ENCODE assay signal across 8 cellular contexts in the genomic region with DNA sequence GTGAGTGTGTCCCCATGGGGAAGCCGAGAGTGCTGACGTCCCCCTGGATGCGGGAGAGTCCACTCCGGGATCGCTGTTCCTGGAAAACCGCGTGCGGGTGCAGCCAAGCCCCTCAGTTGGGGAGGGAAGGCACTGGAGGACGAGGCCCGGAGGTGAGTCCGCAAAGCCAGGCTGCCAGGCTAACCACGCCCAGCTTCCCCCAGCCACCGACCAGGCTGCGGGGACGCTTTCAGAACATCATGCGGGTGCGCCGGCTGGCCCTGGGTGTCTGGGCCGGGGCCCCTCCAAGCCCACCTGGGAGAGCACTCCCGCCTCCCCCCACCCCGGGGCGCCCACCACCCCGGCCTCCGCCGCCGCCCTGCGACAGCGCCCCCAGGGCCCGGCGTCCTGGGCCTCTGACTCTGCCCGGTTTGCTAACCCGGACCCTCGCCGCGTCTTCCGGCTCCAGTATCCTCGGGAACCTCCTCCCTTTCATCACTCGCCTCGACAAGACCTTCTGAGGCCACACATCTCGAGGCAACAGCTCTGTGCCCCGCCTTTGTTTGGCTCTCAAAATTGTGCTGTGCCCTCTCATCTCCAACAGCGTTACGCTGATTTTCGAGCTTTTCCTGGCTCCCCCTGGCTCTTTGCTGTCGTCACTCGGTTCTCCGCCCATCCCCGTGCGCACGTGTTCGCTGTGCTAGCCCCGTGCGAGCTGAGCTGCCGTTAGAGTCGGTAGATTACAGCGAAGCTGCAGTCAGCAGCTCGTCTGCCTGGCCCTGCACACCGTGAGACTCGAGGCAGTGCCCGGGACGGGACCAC. TPM values are rescaled to one million over a fixed set of nuclear protein-coding genes. Genes with fewer than 3 reads are reported as not detected.
DNase-seq lines count a peak whose midpoint lies in the region; ATAC-seq and TF ChIP-seq lines count a peak whose summit lies in the region.

No MANE protein-coding gene starts in this region.

- peak; percentile 68 for ATAC-seq in mucosa of descending colon
- no peak for ATAC-seq in HG03159 (IDR thresholded peaks at IDR 0.05; ENCODE audit: unreplicated experiment)

- H3K4me3 ChIP-seq in dorsolateral prefrontal cortex (peak overlapping the region; percentile 10 to 65 (median 48)), mucosa of descending colon (no peak overlapping the region)

- TF ChIP-seq CTCF in dorsolateral prefrontal cortex (IDR thresholded peaks at IDR 0.05 in 54 of 56, conservative IDR thresholded peaks at IDR 0.05 in 2 of 56; ENCODE audit: low read depth in 1 of 56, partially characterized antibody in 56 of 56) (no peak), mucosa of descending colon (IDR thresholded peaks at IDR 0.05) (no peak)

- H3K27me3 ChIP-seq in dorsolateral prefrontal cortex = peaks cover 0 to 16% (median 0%) of the 10 kb centered on the region in 45 donors

- H3K9me3 ChIP-seq in mucosa of descending colon = no peaks in the 10 kb centered on the region

- DNase-seq in EH (ENCODE audit: low read depth) = peak; percentile 55
- peak; percentile 59 to 63 for DNase-seq in activated CD4-positive, alpha-beta T cell treated with anti-CD3 and anti-CD28 coated beads, Interleukin-2, amount 50 U/mL, for 4 hours
- DNase-seq in dorsolateral prefrontal cortex = peak in 8 of 10 donors; percentile 47 to 76 (median 70)
- DNase-seq in mucosa of descending colon = peak in 2 of 3 donors; percentile 45 to 53
- DNase-seq in stimulated activated CD8-positive, alpha-beta memory T cell treated with anti-CD3 and anti-CD28 coated beads, Interleukin-4, amount 100 ng/mL, for 4 hours (ENCODE audit: low read depth in 2 of 2, low spot score in 1 of 2) = peak; percentile 41 to 49
- DNase-seq in NCI-H2107 (lab: John Stamatoyannopoulos, UW) = no peak
- DNase-seq in HT-29 (ENCODE audit: low spot score) = no peak

- H3K36me3 ChIP-seq in mucosa of descending colon (ENCODE audit: low read depth) = no peaks in the 10 kb centered on the region

- H3K4me1 ChIP-seq in mucosa of descending colon (ENCODE audit: low read depth) = peaks cover 5% of the 10 kb centered on the region

- peak overlapping the region in 2 of 59 donors; percentile 12 to 16 for H3K27ac ChIP-seq in dorsolateral prefrontal cortex

- intact Hi-C loops in dorsolateral prefrontal cortex (cut with DNase I) (no loop called here), mucosa of descending colon (cut with DNase I, micrococcal nuclease) (no loop called here)

RNA-seq across cellular contexts. Expression of a gene that starts 47.1 kb away (rescaled TPM):
- total RNA-seq in dorsolateral prefrontal cortex = 100 to 1,000 TPM in 117 of 120 experiments, 10 to 100 TPM in 3; 90.8 to 200 (median 142) TPM
- 100 to 1,000 TPM; 114 to 191 (median 140) TPM for total RNA-seq in mucosa of descending colon
- total RNA-seq in HT-29 (2014; rRNA removed; shearing (Covaris generic)) = 206 and 211 TPM in 2 replicates

Comparison
In these comparisons a context has a peak if more than half of its experiments do, and no peak if none do; other contexts are left out.
1. DNase-seq: peak in EH (single experiment), activated CD4-positive, alpha-beta T cell treated with anti-CD3 and anti-CD28 coated beads, Interleukin-2, amount 50 U/mL, for 4 hours (2 of 2), dorsolateral prefrontal cortex (8 of 10), mucosa of descending colon (2 of 3) and stimulated activated CD8-positive, alpha-beta memory T cell treated with anti-CD3 and anti-CD28 coated beads, Interleukin-4, amount 100 ng/mL, for 4 hours (2 of 2); none in NCI-H2107 (single experiment) and HT-29 (single experiment).